ENCODE assay signal across 23 cellular contexts in the genomic region with DNA sequence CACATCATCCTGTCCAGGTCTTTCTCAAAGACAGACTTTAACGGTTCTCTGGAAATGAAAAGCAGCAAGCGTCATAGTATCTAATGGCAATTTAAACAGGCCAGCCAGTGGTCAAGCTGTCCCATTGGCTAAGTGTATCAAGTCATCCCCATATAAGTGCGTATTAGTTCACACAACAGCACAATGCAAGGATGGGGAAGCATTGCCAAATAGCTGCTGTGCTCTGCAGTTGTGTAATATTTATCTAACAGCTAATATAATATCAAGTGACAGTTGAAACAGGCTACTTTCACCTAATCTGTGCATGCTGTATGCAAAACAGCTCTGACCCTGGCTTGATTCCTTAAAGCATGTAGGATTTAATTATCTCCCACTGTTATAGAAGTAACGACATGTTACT.
A peak's percentile ranks its signal among the peaks of the same experiment; 100 is the strongest.
DNase-seq lines count a peak whose midpoint lies in the region; ATAC-seq lines count a peak whose summit lies in the region.
"Had no signal": no experiment of that assay in that cellular context is flagged by ENCODE, and none has a peak within 500 bp of the region (broad histone marks: within the 10 kb centered on the region; RNA-seq: fewer than 3 reads in every experiment).

No MANE protein-coding gene starts in this region.

- H3K27me3 Mint-ChIP-seq in T-cell: no peaks in the 10 kb centered on the region
- H3K27me3 Mint-ChIP-seq: activated CD4-positive, alpha-beta memory T cell treated with anti-CD3 and anti-CD28 coated beads, Interleukin-2, amount 10 ng/mL, durations not matched to agents 7 days and 5 days had no signal

- DNase-seq in SHP77 treated with DMSO at 0.1 percent for 48 hours (lab: John Stamatoyannopoulos, UW) (peak; percentile 7), SHP77 (lab: John Stamatoyannopoulos, UW) (no peak), amniotic epithelial cell (ENCODE audit: low read depth) (peak; percentile 15), left lobe of liver (ENCODE audit: low spot score) (no peak), cerebellar nuclear complex (lab: John Stamatoyannopoulos, UW) (no peak), T-cell (no peak), mesenteric fat pad (ENCODE audit: low spot score) (no peak)
- DNase-seq: activated CD4-positive, alpha-beta memory T cell treated with anti-CD3 and anti-CD28 coated beads, Interleukin-2, amount 10 ng/mL, durations not matched to agents 7 days and 5 days; activated CD4-positive, CD25-positive, alpha-beta regulatory T cell; activated naive CD4-positive, alpha-beta T cell treated with Interleukin-2 at 50 U/mL for 16 hours; aorta; effector CD8-positive, alpha-beta T cell; GDM1; glutamatergic neuron; left colon; NCI-H1694 treated with DMSO at 0.1 percent for 48 hours; NCI-H446 treated with DMSO at 0.1 percent for 48 hours; NK-92 treated with Interleukin-12 subunit alpha and Interleukin-12 subunit beta, amount 100 ng/mL, for 24 hours; RPMI8226; substantia nigra; T1000 had no signal

- no peaks in the 10 kb centered on the region for H3K4me1 Mint-ChIP-seq in T-cell
- H3K4me1 Mint-ChIP-seq: activated CD4-positive, alpha-beta memory T cell treated with anti-CD3 and anti-CD28 coated beads, Interleukin-2, amount 10 ng/mL, durations not matched to agents 7 days and 5 days; CD14-positive monocyte had no signal

- no peak overlapping the region for H3K27ac Mint-ChIP-seq in T-cell
- H3K27ac Mint-ChIP-seq: activated CD4-positive, alpha-beta memory T cell treated with anti-CD3 and anti-CD28 coated beads, Interleukin-2, amount 10 ng/mL, durations not matched to agents 7 days and 5 days; CD14-positive monocyte had no signal

- POLR2A ChIA-PET in T-cell (lab: Charles Lee): no interaction called here

- H3K9me3 Mint-ChIP-seq in T-cell: no peaks in the 10 kb centered on the region
- H3K9me3 Mint-ChIP-seq: activated CD4-positive, alpha-beta memory T cell treated with anti-CD3 and anti-CD28 coated beads, Interleukin-2, amount 10 ng/mL, durations not matched to agents 7 days and 5 days had no signal

- CTCF ChIA-PET in T-cell (lab: Charles Lee): no interaction called here

- H3K36me3 Mint-ChIP-seq in T-cell: no peaks in the 10 kb centered on the region
- H3K36me3 Mint-ChIP-seq: CD14-positive monocyte had no signal

- ATAC-seq in left lobe of liver (peak; percentile 87), T-cell (replicated peaks in 1 of 4) (no peak), HG02981 (IDR thresholded peaks at IDR 0.05; ENCODE audit: unreplicated experiment) (no peak)
- ATAC-seq: left colon had no signal

- no peak overlapping the region for H3K4me3 Mint-ChIP-seq in T-cell
- H3K4me3 Mint-ChIP-seq: activated CD4-positive, alpha-beta memory T cell treated with anti-CD3 and anti-CD28 coated beads, Interleukin-2, amount 10 ng/mL, durations not matched to agents 7 days and 5 days; CD14-positive monocyte had no signal

Comparison
In these comparisons a context has a peak if more than half of its experiments do, and no peak if none do; other contexts are left out.
1. DNase-seq: peak in SHP77 treated with DMSO at 0.1 percent for 48 hours (single experiment) and amniotic epithelial cell (single experiment); none in SHP77 (0 of 2), left lobe of liver (single experiment), cerebellar nuclear complex (0 of 2), T-cell (0 of 34) and mesenteric fat pad (single experiment).